In genomic region chr11:76839326-76839725, GRCh38 we compare ENCODE assay signal across 20 cellular contexts. TPM values are rescaled to one million over a fixed set of nuclear protein-coding genes. Genes with fewer than 3 reads are reported as not detected.
DNase-seq lines count a peak whose midpoint lies in the region; ATAC-seq, FAIRE-seq and TF ChIP-seq lines count a peak whose summit lies in the region.
"Had no signal": no experiment of that assay in that cellular context is flagged by ENCODE, and none has a peak within 500 bp of the region (broad histone marks: within the 10 kb centered on the region; RNA-seq: fewer than 3 reads in every experiment).

No MANE protein-coding gene starts in this region.

- no peak overlapping the region for H3K56ac ChIP-seq in H1 (replicated peaks; ENCODE audit: insufficient read length, low read depth, low read length)

- no peak overlapping the region for H2BK5ac ChIP-seq in H1 (ENCODE audit: low read depth, low read length)

- H3K27me3 Mint-ChIP-seq in natural killer cell (ENCODE audit: low read depth in 2 of 2) = peaks cover 24 to 37% of the 10 kb centered on the region in 2 donors

- H4K5ac ChIP-seq in H1 (ENCODE audit: insufficient read length, low read depth, low read length) = no peak overlapping the region

- no peaks in the 10 kb centered on the region for H3K9me3 ChIP-seq in Panc1 (ENCODE audit: control insufficient read depth, insufficient read depth, low read depth, low read length)
- H3K9me3 ChIP-seq in H1 (ENCODE audit: insufficient read depth in 2 of 2, low read depth in 1 of 2, low read length in 1 of 2) = no peaks in the 10 kb centered on the region
- no peaks in the 10 kb centered on the region for H3K9me3 ChIP-seq in small intestine (ENCODE audit: control insufficient read depth, low read depth)
- no peaks in the 10 kb centered on the region for H3K9me3 ChIP-seq in tibial nerve
- H3K9me3 ChIP-seq: esophagus squamous epithelium, left ventricle myocardium inferior, SJSA1, thyroid gland had no signal

- TF ChIP-seq CTCF in Panc1 (IDR thresholded peaks at IDR 0.05) (no peak), H1 (IDR thresholded peaks at IDR 0.05; ENCODE audit: control extremely low read depth in 1 of 3, insufficient read depth in 1 of 3, low read depth in 1 of 3, low read length in 3 of 3) (no peak), natural killer cell (IDR thresholded peaks at IDR 0.05) (no peak), tibial nerve (IDR thresholded peaks at IDR 0.05) (no peak)

- H2AK5ac ChIP-seq in H1 (ENCODE audit: low read depth, low read length) = 0 out of 2 replicates have a peak overlapping the region, but pooled peaks have one; percentile 3

- no peak overlapping the region for H2BK12ac ChIP-seq in H1 (ENCODE audit: low read depth, low read length)

- in situ Hi-C loops in Panc1 (cut with HindIII; ENCODE audit: low pct_unique_long_range_greater_than_20kb, low sequenced_read_pairs) = loop anchor here (10.0 kb wide), 1 partner anchor 115 kb away; no protein-coding TSS in a partner anchor

- H3K4me3 ChIP-seq in Panc1 (ENCODE audit: low read depth in 2 of 2, low read length in 2 of 2) (no peak overlapping the region), H1 (ENCODE audit: extremely low read depth in 1 of 4, insufficient read depth in 2 of 4, low read depth in 3 of 4, low read length in 4 of 4) (no peak overlapping the region), small intestine (ENCODE audit: low read depth in 1 of 2, low read length in 2 of 2) (no peak overlapping the region), tibial nerve (no peak overlapping the region)
- H3K4me3 ChIP-seq: esophagus squamous epithelium, left ventricle myocardium inferior, SJSA1, skin epidermis, thyroid gland had no signal

- intact Hi-C loops in Panc1 (cut with micrococcal nuclease; ENCODE audit: unreplicated experiment) = no loop called here
- intact Hi-C loops in natural killer cell (cut with micrococcal nuclease) = no loop called here

- POLR2A ChIA-PET in Panc1 (lab: Charles Lee) = no interaction called here
- POLR2A ChIA-PET in H1 (lab: Charles Lee; ENCODE audit: partially characterized antibody) = interaction anchor here (1.3 kb wide), 1 partner anchor 34 kb away, joined by 3 read pairs; no protein-coding TSS in a partner anchor

- TF ChIP-seq EP300 in H1 (IDR thresholded peaks at IDR 0.05; ENCODE audit: borderline replicate concordance in 1 of 2, low read depth in 2 of 2, low read length in 2 of 2) = no peak
- no peak for TF ChIP-seq EP300 in tibial nerve (IDR thresholded peaks at IDR 0.05)

- no peaks in the 10 kb centered on the region for H3K4me1 Mint-ChIP-seq in natural killer cell
- H3K4me1 Mint-ChIP-seq: activated naive CD4-positive, alpha-beta T cell treated with anti-CD3 and anti-CD28 coated beads, Interleukin-2, amount 50 U/mL, for 24 hours had no signal

- peak; percentile 43 for DNase-seq in HT-29 (ENCODE audit: low spot score)
- no peak for DNase-seq in Panc1 (ENCODE audit: low read depth, low spot score)
- no peak for DNase-seq in H1 (ENCODE audit: low read depth in 1 of 2, low spot score in 2 of 2)
- DNase-seq in small intestine = peak; percentile 97
- DNase-seq in activated effector memory CD4-positive, alpha-beta T cell treated with Interleukin-2 at 50 U/mL for 16 hours = no peak
- no peak for DNase-seq in natural killer cell
- DNase-seq in tibial nerve (ENCODE audit: low spot score in 2 of 2) = no peak
- DNase-seq: activated CD8-positive, alpha-beta memory T cell treated with anti-CD3 and anti-CD28 coated beads for 24 hours; activated T-cell treated with anti-CD3 and anti-CD28 coated beads, Interleukin-2, amount 50 U/mL, for 72 hours; cerebellar nuclear complex; effector memory CD4-positive, alpha-beta T cell; esophagus squamous epithelium; left ventricle myocardium inferior; stimulated activated CD4-positive, alpha-beta T cell treated with anti-CD3 and anti-CD28 coated beads, Interleukin-4, amount 100 ng/mL, for 1 hour; stimulated activated naive CD8-positive, alpha-beta T cell treated with anti-CD3 and anti-CD28 coated beads, Interleukin-15, Interleukin-2, amounts not matched to agents 100 U/mL and 50 U/mL, for 24 hours; thyroid gland had no signal

- H3K4me3 Mint-ChIP-seq in natural killer cell = no peak overlapping the region
- H3K4me3 Mint-ChIP-seq: activated naive CD4-positive, alpha-beta T cell treated with anti-CD3 and anti-CD28 coated beads, Interleukin-2, amount 50 U/mL, for 24 hours; activated T-cell treated with anti-CD3 and anti-CD28 coated beads, Interleukin-2, amount 50 U/mL, for 72 hours had no signal

- no peak overlapping the region for H2BK120ac ChIP-seq in H1 (replicated peaks; ENCODE audit: low read depth, low read length)

- WGBS in H1 (ENCODE audit: extremely low coverage in 1 of 2, insufficient coverage in 1 of 2, insufficient read length in 1 of 2, insufficient replicate concordance in 2 of 2, low coverage in 1 of 2, low lambda C conversion rate in 2 of 2, missing lambda C conversion rate in 1 of 2), 2 experiments = 93% methylated on average over 1 of the region's 1 CpG; no CpG with 5 or more reads in 1 of the 2 experiments
- 0 to 21% (median 6%) methylated on average over 1 of the region's 1 CpG for WGBS in small intestine, 3 donors
- 39 to 42% methylated on average over 1 of the region's 1 CpG for WGBS in tibial nerve, 2 donors

- H3K23me2 ChIP-seq in H1 (ENCODE audit: low read depth, low read length) = no peaks in the 10 kb centered on the region

- H3K36me3 ChIP-seq in Panc1 (ENCODE audit: control insufficient read depth, insufficient read depth, low read length) (no peaks in the 10 kb centered on the region), H1 (ENCODE audit: control insufficient read depth in 2 of 4, insufficient read depth in 4 of 4, low read length in 3 of 4) (no peaks in the 10 kb centered on the region), small intestine (ENCODE audit: control insufficient read depth in 2 of 2, insufficient read depth in 2 of 2, low read length in 2 of 2) (no peaks in the 10 kb centered on the region), tibial nerve (no peaks in the 10 kb centered on the region)
- H3K36me3 ChIP-seq: esophagus squamous epithelium, left ventricle myocardium inferior, SJSA1, thyroid gland had no signal

- no peak overlapping the region for H3K18ac ChIP-seq in H1 (ENCODE audit: extremely low read depth, low read length)

- no peak overlapping the region for H3K4me2 ChIP-seq in H1 (ENCODE audit: insufficient read depth in 1 of 2, low read depth in 2 of 2, low read length in 2 of 2)

- no peak overlapping the region for H4K8ac ChIP-seq in H1 (ENCODE audit: extremely low read depth, insufficient read depth, low read length)

- H4K20me1 ChIP-seq in H1 (replicated peaks in 1 of 2; ENCODE audit: control insufficient read depth in 1 of 2, insufficient read depth in 2 of 2, low read length in 2 of 2) = no peaks in the 10 kb centered on the region

- H2BK15ac ChIP-seq in H1 (ENCODE audit: low read length) = no peak overlapping the region

- no peaks in the 10 kb centered on the region for H3K36me3 Mint-ChIP-seq in natural killer cell
- H3K36me3 Mint-ChIP-seq: activated naive CD4-positive, alpha-beta T cell treated with anti-CD3 and anti-CD28 coated beads, Interleukin-2, amount 50 U/mL, for 24 hours had no signal

- H2BK20ac ChIP-seq in H1 (ENCODE audit: low read length) = no peak overlapping the region

- H3K9me3 Mint-ChIP-seq in natural killer cell = no peaks in the 10 kb centered on the region
- H3K9me3 Mint-ChIP-seq: activated naive CD4-positive, alpha-beta T cell treated with anti-CD3 and anti-CD28 coated beads, Interleukin-2, amount 50 U/mL, for 24 hours; activated T-cell treated with anti-CD3 and anti-CD28 coated beads, Interleukin-2, amount 50 U/mL, for 72 hours had no signal

- H2AFZ ChIP-seq in H1 (ENCODE audit: low read length) = no peak overlapping the region

- H3K27ac Mint-ChIP-seq in natural killer cell = no peak overlapping the region
- H3K27ac Mint-ChIP-seq: activated naive CD4-positive, alpha-beta T cell treated with anti-CD3 and anti-CD28 coated beads, Interleukin-2, amount 50 U/mL, for 24 hours; activated T-cell treated with anti-CD3 and anti-CD28 coated beads, Interleukin-2, amount 50 U/mL, for 72 hours had no signal

- H4K91ac ChIP-seq in H1 (replicated peaks; ENCODE audit: insufficient read length, low read length) = no peak overlapping the region

- no peak overlapping the region for H3K14ac ChIP-seq in H1 (ENCODE audit: insufficient read length)

- FAIRE-seq in H1 (lab: Jason Lieb, UNC) (no peak), small intestine (lab: Jason Lieb, UNC) (no peak)

- TF ChIP-seq POLR2A in H1 (IDR thresholded peaks at IDR 0.05; ENCODE audit: control extremely low read depth in 1 of 2, low read depth in 2 of 2, low read length in 2 of 2) (no peak), tibial nerve (IDR thresholded peaks at IDR 0.05) (no peak)

- no peak for TF ChIP-seq RAD21 in H1 (IDR thresholded peaks at IDR 0.05 in 1 of 2, conservative IDR thresholded peaks at IDR 0.05 in 1 of 2; ENCODE audit: low read depth in 2 of 2, low read length in 2 of 2)

- no peaks in the 10 kb centered on the region for H3K79me2 ChIP-seq in H1 (ENCODE audit: control insufficient read depth in 1 of 2, insufficient read depth in 2 of 2, low read length in 2 of 2)

- H3K4ac ChIP-seq in H1 (replicated peaks; ENCODE audit: insufficient read length, low read depth, low read length) = no peak overlapping the region

- no peak overlapping the region for H3K9ac ChIP-seq in H1 (replicated peaks in 1 of 4; ENCODE audit: extremely low read depth in 1 of 4, low read depth in 3 of 4, low read length in 3 of 4)

- CTCF ChIA-PET in Panc1 (lab: Charles Lee) (no interaction called here), H1 (lab: Charles Lee; ENCODE audit: partially characterized antibody) (interaction anchor here (1.2 to 2.3 kb wide), 8 partner anchors 10 to 116 kb away, joined by 3 to 17 read pairs (median 8); no protein-coding TSS in a partner anchor)

- ATAC-seq in Panc1 (0 out of 2 replicates have a peak, but pooled peaks have one; percentile 13), natural killer cell (no peak)
- ATAC-seq: activated CD4-positive, CD25-positive, alpha-beta regulatory T cell treated with anti-CD3 and anti-CD28 coated beads, Interleukin-2, amount 50 U/mL, for 24 hours; activated T-cell treated with anti-CD3 and anti-CD28 coated beads, Interleukin-2, amount 50 U/mL, for 72 hours; stimulated activated naive CD8-positive, alpha-beta T cell treated with anti-CD3 and anti-CD28 coated beads, Interleukin-15, Interleukin-2, amounts not matched to agents 100 U/mL and 50 U/mL, for 24 hours had no signal

- H3K79me1 ChIP-seq in H1 (ENCODE audit: low read depth, low read length) = no peaks in the 10 kb centered on the region

- H3K27me3 ChIP-seq in Panc1 (ENCODE audit: control insufficient read depth, insufficient read depth, low read length) (peaks cover 3% of the 10 kb centered on the region; the same call in 1 of the 2 replicates), H1 (replicated peaks in 1 of 4; ENCODE audit: control insufficient read depth in 3 of 4, extremely low read depth in 1 of 4, insufficient read depth in 3 of 4, low read length in 3 of 4) (no peaks in the 10 kb centered on the region), small intestine (ENCODE audit: control insufficient read depth in 2 of 2, insufficient read depth in 2 of 2, low read length in 2 of 2) (no peaks in the 10 kb centered on the region), tibial nerve (no peaks in the 10 kb centered on the region)
- H3K27me3 ChIP-seq: SJSA1, thyroid gland had no signal

- no TSS peak for BruUV-seq in Panc1 (replicated peaks; lab: Mats Ljungman, UMichigan)

- no peak overlapping the region for H3K23ac ChIP-seq in H1 (ENCODE audit: insufficient read length)

- H3K27ac ChIP-seq in Panc1 (ENCODE audit: low read length) (no peak overlapping the region), H1 (ENCODE audit: low read depth, low read length) (no peak overlapping the region), small intestine (ENCODE audit: low read depth in 1 of 2, low read length in 1 of 2) (peak overlapping the region; percentile 41 to 61), tibial nerve (no peak overlapping the region)
- H3K27ac ChIP-seq: esophagus squamous epithelium, SJSA1, thyroid gland had no signal

- H3K4me1 ChIP-seq in Panc1 (ENCODE audit: control insufficient read depth, insufficient read depth, low read length) (peaks cover 3% of the 10 kb centered on the region; the same call in 1 of the 2 replicates), H1 (replicated peaks in 1 of 4; ENCODE audit: control insufficient read depth in 3 of 4, insufficient read depth in 4 of 4, low read length in 3 of 4) (peaks cover 0 to 4% (median 0%) of the 10 kb centered on the region in 4 experiments; a peak in 1 of 7 replicates), small intestine (ENCODE audit: control insufficient read depth in 2 of 2, insufficient read depth in 1 of 2, low read depth in 1 of 2, low read length in 1 of 2) (peaks cover 13 to 20% of the 10 kb centered on the region in 2 donors), tibial nerve (peaks cover 0 to 32% (median 6%) of the 10 kb centered on the region in 4 donors)
- H3K4me1 ChIP-seq: SJSA1 had no signal

RNA-seq across cellular contexts. Expression of gene ACER3, which starts 21.4 kb away (rescaled TPM):
- 7.1 and 13.4 TPM in 2 replicates for total RNA-seq in HT-29 (2014; rRNA removed; shearing (Covaris generic))
- total RNA-seq in Panc1 (2021; ENCODE audit: unreplicated experiment) (41.8 TPM), natural killer cell (10 to 100 TPM; 12.1 to 14.8 (median 13.6) TPM), tibial nerve (10 to 100 TPM; 20.5 to 30.6 (median 23.0) TPM)
- 13.2 TPM for polyA plus RNA-seq in Panc1 (2012; ENCODE audit: insufficient read length)
- total RNA-seq in H1 (2021; fragmentation: NEBNext Ultra II Directional; extraction: Animal tissue kit (Norgen Biotek cat#: 25700)) = 16.2 and 17.1 TPM in 2 replicates
- polyA plus RNA-seq in H1 (2011; rRNA removed) (3.5 and 5.7 TPM in 2 replicates), small intestine (1 to 10 TPM; 3.8 to 9.5 (median 3.8) TPM)
- 6.6 TPM for polyA plus RNA-seq in H1 (2011; cell fraction: cytosol; rRNA removed)
- polyA plus RNA-seq in H1 (2011; cell fraction: nucleus; rRNA removed) = 5.5 TPM
- 6.8 to 10.6 TPM (median 7.7 TPM) in 4 replicates for polyA plus RNA-seq in H1 (2012, experiment 1 of 2)
- 1.5 TPM for polyA plus RNA-seq in H1 (2012, experiment 2 of 2)
- 8.1 TPM for polyA plus RNA-seq in H1 (2013, experiment 1 of 2)
- 9.6 TPM for polyA plus RNA-seq in H1 (2013, experiment 2 of 2)
- polyA minus RNA-seq in H1 (2011; rRNA and poly(A)+ RNA removed) = 16.1 and 22.3 TPM in 2 replicates
- 10.6 TPM for polyA minus RNA-seq in H1 (2011; cell fraction: cytosol; rRNA and poly(A)+ RNA removed)
- polyA minus RNA-seq in H1 (2011; cell fraction: nucleus; rRNA and poly(A)+ RNA removed) = 19.4 TPM

RNA-seq across cellular contexts. Expression of gene TSKU, which starts 56.2 kb away (rescaled TPM):
- total RNA-seq in HT-29 (2014; rRNA removed; shearing (Covaris generic)) = 107 and 118 TPM in 2 replicates
- total RNA-seq in Panc1 (2021; ENCODE audit: unreplicated experiment) = 31.4 TPM
- polyA plus RNA-seq in Panc1 (2012; ENCODE audit: insufficient read length) = 44.7 TPM
- 22.8 TPM in 2 replicates for total RNA-seq in H1 (2021; fragmentation: NEBNext Ultra II Directional; extraction: Animal tissue kit (Norgen Biotek cat#: 25700))
- polyA plus RNA-seq in H1 (2011; rRNA removed) = 28.4 and 40.7 TPM in 2 replicates
- 18.1 TPM for polyA plus RNA-seq in H1 (2011; cell fraction: cytosol; rRNA removed)
- 34.2 TPM for polyA plus RNA-seq in H1 (2011; cell fraction: nucleus; rRNA removed)
- polyA plus RNA-seq in H1 (2012, experiment 1 of 2) = 15.8 to 27.1 TPM (median 20.7 TPM) in 4 replicates
- 22.0 TPM for polyA plus RNA-seq in H1 (2012, experiment 2 of 2)
- polyA plus RNA-seq in H1 (2013, experiment 1 of 2) = 21.4 TPM
- polyA plus RNA-seq in H1 (2013, experiment 2 of 2) = 23.8 TPM
- 21.7 and 33.3 TPM in 2 replicates for polyA minus RNA-seq in H1 (2011; rRNA and poly(A)+ RNA removed)
- polyA minus RNA-seq in H1 (2011; cell fraction: cytosol; rRNA and poly(A)+ RNA removed) = 17.2 TPM
- polyA minus RNA-seq in H1 (2011; cell fraction: nucleus; rRNA and poly(A)+ RNA removed) = 27.5 TPM
- polyA plus RNA-seq in small intestine = 10 to 100 TPM; 21.9 to 42.7 (median 22.8) TPM
- total RNA-seq in natural killer cell = not detected
- total RNA-seq in tibial nerve = 100 to 1,000 TPM; 140 to 385 (median 202) TPM

Comparison
In these comparisons a context has a peak if more than half of its experiments do, and no peak if none do; other contexts are left out.
1. DNase-seq: peak in HT-29 (single experiment) and small intestine (single experiment); none in Panc1 (single experiment), H1 (0 of 2), activated effector memory CD4-positive, alpha-beta T cell treated with Interleukin-2 at 50 U/mL for 16 hours (single experiment), natural killer cell (single experiment) and tibial nerve (0 of 2).
2. H3K27ac ChIP-seq: peak in small intestine (2 of 2); none in Panc1 (single experiment), H1 (single experiment) and tibial nerve (0 of 4).
3. RNA of gene TSKU, which starts 56.2 kb away (total RNA-seq): 140 to 385 TPM in tibial nerve, 107 to 118 TPM in HT-29, 31.4 TPM in Panc1 (single experiment) and 22.8 TPM in H1; not detected in natural killer cell; every median in the first group is over 10 times any median in the second.